32 cellular contexts compared by ENCODE assay signal in the genomic region with DNA sequence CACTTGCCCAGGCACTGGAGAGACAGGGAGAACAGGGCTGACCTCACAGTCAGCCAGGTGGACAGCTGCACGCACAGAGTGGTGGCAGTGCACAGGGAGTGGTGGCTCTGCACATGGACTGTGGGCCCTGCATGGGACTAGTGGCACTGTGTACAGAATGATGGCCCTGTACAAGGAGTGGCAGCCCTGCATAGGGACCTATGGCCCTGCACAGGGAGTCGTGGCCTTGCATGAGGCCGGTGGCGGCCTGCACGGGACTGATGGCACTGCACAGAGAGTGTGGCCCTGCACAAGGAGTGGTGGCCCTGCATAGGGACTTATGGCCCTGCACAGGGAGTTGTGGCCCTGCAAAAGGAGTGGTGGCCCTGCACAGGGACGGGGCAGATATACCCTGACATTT. TPM values are rescaled to one million over a fixed set of nuclear protein-coding genes. Genes with fewer than 3 reads are reported as not detected.
"Had no signal": no experiment of that assay in that cellular context is flagged by ENCODE, and none has a peak within 500 bp of the region (broad histone marks: within the 10 kb centered on the region; RNA-seq: fewer than 3 reads in every experiment).

No MANE protein-coding gene starts in this region.

- FAIRE-seq: astrocyte had no signal

- H3K36me3 ChIP-seq: breast epithelium, SJCRH30, WERI-Rb-1 had no signal

- H3K27ac ChIP-seq: body of pancreas, SJCRH30, SK-N-MC, WERI-Rb-1 had no signal

- H3K9me3 ChIP-seq: body of pancreas, breast epithelium, SJCRH30 had no signal

- H3K4me1 ChIP-seq: body of pancreas had no signal

- H3K27me3 ChIP-seq: body of pancreas, breast epithelium had no signal

- ATAC-seq: activated CD8-positive, alpha-beta T cell treated with anti-CD3 and anti-CD28 coated beads, Interleukin-2, amount 10 ng/mL, durations not matched to agents 7 days and 5 days; body of pancreas; Panc1 had no signal

- DNase-seq: activated CD4-positive, alpha-beta T cell treated with anti-CD3 and anti-CD28 coated beads for 1 hour; activated CD4-positive, alpha-beta T cell treated with anti-CD3 and anti-CD28 coated beads, Interleukin-2, amount 10 ng/mL, durations not matched to agents 24 days and 14 days; activated CD4-positive, alpha-beta T cell treated with anti-CD3 and anti-CD28 coated beads, Interleukin-2, amount 50 U/mL, for 48 hours; activated CD4-positive, CD25-positive, alpha-beta regulatory T cell; activated CD8-positive, alpha-beta T cell treated with anti-CD3 and anti-CD28 coated beads, Interleukin-2, amount 10 ng/mL, durations not matched to agents 7 days and 5 days; activated naive CD4-positive, alpha-beta T cell; activated naive CD8-positive, alpha-beta T cell treated with anti-CD3 and anti-CD28 coated beads, Interleukin-2, amount 10 ng/mL, durations not matched to agents 7 days and 5 days; activated T-cell treated with anti-CD3 and anti-CD28 coated beads, Interleukin-2, amount 50 U/mL, for 24 hours; amygdala; body of pancreas; Karpas-422; NCI-H1105; NCI-H1436; NCI-H1694; NCI-H1930; NCI-H2081 treated with DMSO at 0.1 percent for 48 hours; NCI-H226; NCI-H446 treated with DMSO at 0.1 percent for 48 hours; NCI-H524; SHP77; SJCRH30; T1000; WERI-Rb-1 had no signal

- H3K4me3 ChIP-seq: body of pancreas, breast epithelium, SJCRH30, SK-N-MC had no signal

RNA-seq across cellular contexts. Expression of a gene that starts 46.0 kb away (rescaled TPM):
- total RNA-seq: activated CD4-positive, alpha-beta T cell treated with anti-CD3 and anti-CD28 coated beads, Interleukin-2, amount 10 ng/mL, durations not matched to agents 24 days and 14 days; activated CD8-positive, alpha-beta T cell treated with anti-CD3 and anti-CD28 coated beads, Interleukin-2, amount 10 ng/mL, durations not matched to agents 7 days and 5 days; activated naive CD8-positive, alpha-beta T cell treated with anti-CD3 and anti-CD28 coated beads, Interleukin-2, amount 10 ng/mL, durations not matched to agents 7 days and 5 days; cardiac septum; MCF 10A; RPMI7951; SJCRH30; T-helper 1 cell treated with Interleukin-12 subunit alpha and Interleukin-12 subunit beta and Interleukin-4 antibody, amounts not matched to agents 30 ng/mL and 1 ng/mL, for 36 hours; T-helper 2 cell treated with Interferon-gamma antibody and Interleukin-4, amounts not matched to agents 100 ng/mL and 5 ng/mL, for 36 hours had no signal
